Comparison of ENCODE assay signal across 8 cellular contexts in genomic region chr9:97923529-97924108, GRCh38. TPM values are rescaled to one million over a fixed set of nuclear protein-coding genes. Genes with fewer than 3 reads are reported as not detected.
A peak's percentile ranks its signal among the peaks of the same experiment; 100 is the strongest.
DNase-seq lines count a peak whose midpoint lies in the region; ATAC-seq and TF ChIP-seq lines count a peak whose summit lies in the region.

No MANE protein-coding gene starts in this region.

- peak; percentile 61 for TF ChIP-seq CTCF in GM12865 (IDR thresholded peaks at IDR 0.05; ENCODE audit: insufficient read depth, low read depth, low read length, missing control alignments)
- TF ChIP-seq CTCF in dorsolateral prefrontal cortex (IDR thresholded peaks at IDR 0.05 in 54 of 56, conservative IDR thresholded peaks at IDR 0.05 in 2 of 56; ENCODE audit: low read depth in 1 of 56, partially characterized antibody in 56 of 56) = peak; percentile 63 to 98 (median 90)

- H3K4me3 Mint-ChIP-seq in activated CD4-positive, alpha-beta T cell treated with anti-CD3 and anti-CD28 coated beads, Interleukin-2, amount 10 ng/mL, durations not matched to agents 24 days and 14 days = peak overlapping the region; percentile 93
- H3K4me3 Mint-ChIP-seq in memory B cell = peak overlapping the region; percentile 35

- no peaks in the 10 kb centered on the region for H3K27me3 ChIP-seq in dorsolateral prefrontal cortex

- peak overlapping the region; percentile 70 for H3K4me3 ChIP-seq in GM12865 (ENCODE audit: low read depth, low read length)
- H3K4me3 ChIP-seq in dorsolateral prefrontal cortex = peak overlapping the region in 57 of 59 donors; percentile 14 to 99 (median 74)

- ATAC-seq in HG03520 (IDR thresholded peaks at IDR 0.05; ENCODE audit: unreplicated experiment) (peak; percentile 35), memory B cell (ENCODE audit: low read depth) (peak; percentile 17), GM19455 (IDR thresholded peaks at IDR 0.05; ENCODE audit: unreplicated experiment) (no peak)

- H3K4me1 Mint-ChIP-seq in activated CD4-positive, alpha-beta T cell treated with anti-CD3 and anti-CD28 coated beads, Interleukin-2, amount 10 ng/mL, durations not matched to agents 24 days and 14 days = peaks cover 44% of the 10 kb centered on the region
- H3K4me1 Mint-ChIP-seq in memory B cell = peaks cover 30% of the 10 kb centered on the region

- peaks cover 2% of the 10 kb centered on the region for H3K27me3 Mint-ChIP-seq in activated CD4-positive, alpha-beta T cell treated with anti-CD3 and anti-CD28 coated beads, Interleukin-2, amount 10 ng/mL, durations not matched to agents 24 days and 14 days
- peaks cover 2% of the 10 kb centered on the region for H3K27me3 Mint-ChIP-seq in memory B cell

- H3K27ac ChIP-seq in dorsolateral prefrontal cortex = peak overlapping the region; percentile 31 to 100 (median 100)

- H3K36me3 Mint-ChIP-seq in activated CD4-positive, alpha-beta T cell treated with anti-CD3 and anti-CD28 coated beads, Interleukin-2, amount 10 ng/mL, durations not matched to agents 24 days and 14 days (ENCODE audit: low read depth) = peaks cover 7% of the 10 kb centered on the region
- peaks cover 11% of the 10 kb centered on the region for H3K36me3 Mint-ChIP-seq in memory B cell

- peak overlapping the region; percentile 98 for H3K27ac Mint-ChIP-seq in activated CD4-positive, alpha-beta T cell treated with anti-CD3 and anti-CD28 coated beads, Interleukin-2, amount 10 ng/mL, durations not matched to agents 24 days and 14 days
- peak overlapping the region; percentile 99 for H3K27ac Mint-ChIP-seq in memory B cell

- intact Hi-C loops in activated CD4-positive, alpha-beta T cell treated with anti-CD3 and anti-CD28 coated beads, Interleukin-2, amount 10 ng/mL, durations not matched to agents 24 days and 14 days (cut with micrococcal nuclease) = loop anchor here (1.0 to 5.0 kb wide), 7 partner anchors 18 to 340 kb away; partner anchors contain the start of genes TRIM14 and XPA
- intact Hi-C loops in dorsolateral prefrontal cortex (cut with DNase I) = loop anchor here (2.0 to 10.0 kb wide), 10 partner anchors 61 to 871 kb away; partner anchors contain the start of genes NANS (in 2 of the 2), TBC1D2 (in 2 of the 2), ANKS6 (in 1 of the 2) and NCBP1 (in 1 of the 2)

- DNase-seq in GM12865 (ENCODE audit: low read depth) = peak; percentile 84
- peak; percentile 85 for DNase-seq in NCI-H524 treated with DMSO at 0.1 percent for 48 hours (lab: John Stamatoyannopoulos, UW)
- peak; percentile 93 for DNase-seq in activated CD4-positive, alpha-beta T cell treated with anti-CD3 and anti-CD28 coated beads, Interleukin-2, amount 10 ng/mL, durations not matched to agents 24 days and 14 days
- DNase-seq in dorsolateral prefrontal cortex = peak in 9 of 10 donors; percentile 57 to 94 (median 74)
- DNase-seq in memory B cell (ENCODE audit: low spot score in 2 of 2) = peak; percentile 59 to 67
- DNase-seq in stimulated activated CD8-positive, alpha-beta memory T cell treated with anti-CD3 and anti-CD28 coated beads, Interleukin-15, amount 100 ng/mL, for 1 hour (ENCODE audit: low read depth) = peak; percentile 61

- no peaks in the 10 kb centered on the region for H3K9me3 Mint-ChIP-seq in activated CD4-positive, alpha-beta T cell treated with anti-CD3 and anti-CD28 coated beads, Interleukin-2, amount 10 ng/mL, durations not matched to agents 24 days and 14 days
- H3K9me3 Mint-ChIP-seq in memory B cell = no peaks in the 10 kb centered on the region

RNA-seq across cellular contexts. Expression of gene TRMO, which starts 1.3 kb away (rescaled TPM):
- total RNA-seq in activated CD4-positive, alpha-beta T cell treated with anti-CD3 and anti-CD28 coated beads, Interleukin-2, amount 10 ng/mL, durations not matched to agents 24 days and 14 days = 9.8 and 13.0 TPM in 2 replicates
- total RNA-seq in dorsolateral prefrontal cortex = 10 to 100 TPM in 118 of 120 experiments, 1 to 10 TPM in 2; 8.6 to 30.0 (median 17.0) TPM

RNA-seq across cellular contexts. Expression of gene HEMGN, which starts 14.4 kb away (rescaled TPM):
- total RNA-seq in activated CD4-positive, alpha-beta T cell treated with anti-CD3 and anti-CD28 coated beads, Interleukin-2, amount 10 ng/mL, durations not matched to agents 24 days and 14 days = 0.38 and 0.54 TPM in 2 replicates
- total RNA-seq in dorsolateral prefrontal cortex = 1 to 10 TPM in 1 of 120 experiments, under 1 TPM in 48, not detected in 71; 0.16 to 1.3 (median 0.32) TPM

RNA-seq across cellular contexts. Expression of gene ANP32B, which starts 59.5 kb away (rescaled TPM):
- 332 and 333 TPM in 2 replicates for total RNA-seq in activated CD4-positive, alpha-beta T cell treated with anti-CD3 and anti-CD28 coated beads, Interleukin-2, amount 10 ng/mL, durations not matched to agents 24 days and 14 days
- 100 to 1,000 TPM in 12 of 120 experiments, 10 to 100 TPM in 108; 41.2 to 135 (median 66.8) TPM for total RNA-seq in dorsolateral prefrontal cortex
